Comparison of ENCODE assay signal across 25 cellular contexts in the genomic region with DNA sequence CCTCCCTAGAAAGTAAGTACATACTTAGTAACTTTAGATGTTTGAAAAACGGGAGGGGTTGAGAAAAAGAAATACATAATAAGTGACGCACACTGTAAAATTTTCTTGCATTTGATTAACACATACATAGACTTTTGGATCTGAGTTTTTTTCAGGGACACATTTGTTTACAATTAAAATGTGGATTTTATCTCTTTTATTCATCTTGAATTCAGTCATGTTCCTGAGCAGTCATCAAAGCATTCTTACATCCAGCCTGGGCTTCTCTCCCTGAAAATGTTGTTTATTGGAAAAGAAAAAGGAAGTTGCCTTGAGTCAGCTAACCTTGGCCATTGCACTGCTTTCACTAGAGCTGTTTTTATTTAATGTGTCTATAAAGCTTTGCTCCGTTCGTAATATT. TPM values are rescaled to one million over a fixed set of nuclear protein-coding genes. Genes with fewer than 3 reads are reported as not detected.
A peak's percentile ranks its signal among the peaks of the same experiment; 100 is the strongest.
DNase-seq lines count a peak whose midpoint lies in the region; FAIRE-seq and TF ChIP-seq lines count a peak whose summit lies in the region.
"Had no signal": no experiment of that assay in that cellular context is flagged by ENCODE, and none has a peak within 500 bp of the region (broad histone marks: within the 10 kb centered on the region; RNA-seq: fewer than 3 reads in every experiment).

No MANE protein-coding gene starts in this region.

- no peak overlapping the region for H3K27ac Mint-ChIP-seq in MCF 10A (ENCODE audit: low read depth, unreplicated experiment)
- H3K27ac Mint-ChIP-seq: activated naive CD8-positive, alpha-beta T cell treated with anti-CD3 and anti-CD28 coated beads, Interleukin-2, amount 10 ng/mL, durations not matched to agents 7 days and 5 days; activated T-helper 17 cell treated with anti-CD3 and anti-CD28 coated beads, Interleukin-2, amount 50 U/mL, for 72 hours; immature natural killer cell had no signal

- peaks cover 4% of the 10 kb centered on the region; the same call in 1 of the 2 replicates for H3F3A ChIP-seq in GM23248 (ENCODE audit: insufficient read depth)

- H3K79me2 ChIP-seq in GM23248 (ENCODE audit: insufficient read depth) (no peaks in the 10 kb centered on the region), endothelial cell of umbilical vein (ENCODE audit: control insufficient read depth, insufficient read depth, low read length) (no peaks in the 10 kb centered on the region)

- no peaks in the 10 kb centered on the region for H3K9me3 ChIP-seq in GM23248 (ENCODE audit: low read depth)
- H3K9me3 ChIP-seq in endothelial cell of umbilical vein (replicated peaks; ENCODE audit: control insufficient read depth, insufficient read depth, low read length), result no peaks in the 10 kb centered on the region
- H3K9me3 ChIP-seq: SJCRH30 had no signal

- H3K27ac ChIP-seq in GM23248 (peak overlapping the region; percentile 24), endothelial cell of umbilical vein (ENCODE audit: insufficient read depth, low read depth, low read length) (peak overlapping the region; percentile 34)
- H3K27ac ChIP-seq: BLaER1 treated with 17β-estradiol and CSF1 and Interleukin-3, amounts not matched to agents 10 nM and 100 nM; breast epithelium; heart right ventricle; KMS-11; PC-9; SJCRH30; upper lobe of right lung had no signal

- no peaks in the 10 kb centered on the region for H3K4me1 Mint-ChIP-seq in MCF 10A (ENCODE audit: insufficient read depth, unreplicated experiment)
- H3K4me1 Mint-ChIP-seq: activated naive CD8-positive, alpha-beta T cell treated with anti-CD3 and anti-CD28 coated beads, Interleukin-2, amount 10 ng/mL, durations not matched to agents 7 days and 5 days; activated T-helper 17 cell treated with anti-CD3 and anti-CD28 coated beads, Interleukin-2, amount 50 U/mL, for 72 hours; immature natural killer cell had no signal

- no peak for TF ChIP-seq CTCF in endothelial cell of umbilical vein (IDR thresholded peaks at IDR 0.05; ENCODE audit: extremely low read depth in 1 of 2, insufficient read depth in 1 of 2, low read depth in 1 of 2, low read length in 2 of 2)
- no peak for TF ChIP-seq CTCF in MCF 10A (IDR thresholded peaks at IDR 0.05; ENCODE audit: unreplicated experiment)

- H4K20me1 ChIP-seq in GM23248 (ENCODE audit: insufficient read depth) (no peaks in the 10 kb centered on the region), endothelial cell of umbilical vein (replicated peaks; ENCODE audit: control insufficient read depth, extremely low read depth, insufficient read depth, low read length) (no peaks in the 10 kb centered on the region)
- H4K20me1 ChIP-seq: BLaER1 treated with 17β-estradiol and CSF1 and Interleukin-3, amounts not matched to agents 10 nM and 100 nM had no signal

- H3K27me3 Mint-ChIP-seq in MCF 10A (ENCODE audit: insufficient read depth, unreplicated experiment), result no peaks in the 10 kb centered on the region

- H3K36me3 Mint-ChIP-seq in MCF 10A (ENCODE audit: insufficient read depth, unreplicated experiment), result no peaks in the 10 kb centered on the region
- H3K36me3 Mint-ChIP-seq: activated naive CD8-positive, alpha-beta T cell treated with anti-CD3 and anti-CD28 coated beads, Interleukin-2, amount 10 ng/mL, durations not matched to agents 7 days and 5 days had no signal

- H3K36me3 ChIP-seq in GM23248 (ENCODE audit: low read depth) (no peaks in the 10 kb centered on the region), endothelial cell of umbilical vein (ENCODE audit: control insufficient read depth in 2 of 2, extremely low read depth in 1 of 2, insufficient read depth in 2 of 2, low read length in 2 of 2) (no peaks in the 10 kb centered on the region)
- H3K36me3 ChIP-seq: BLaER1 treated with 17β-estradiol and CSF1 and Interleukin-3, amounts not matched to agents 10 nM and 100 nM; breast epithelium; heart right ventricle; SJCRH30; upper lobe of right lung had no signal

- H2AFZ ChIP-seq in GM23248 (no peak overlapping the region), endothelial cell of umbilical vein (ENCODE audit: low read depth, low read length) (peak overlapping the region; percentile 59)
- H2AFZ ChIP-seq: PC-9 had no signal

- H3K4me2 ChIP-seq in GM23248 (ENCODE audit: unreplicated experiment), result peak overlapping the region; percentile 60
- H3K4me2 ChIP-seq in endothelial cell of umbilical vein (ENCODE audit: insufficient read depth, low read length), result peak overlapping the region; percentile 54
- H3K4me2 ChIP-seq: BLaER1 treated with 17β-estradiol and CSF1 and Interleukin-3, amounts not matched to agents 10 nM and 100 nM; KMS-11; PC-9 had no signal

- H3K9ac ChIP-seq in GM23248, result no peak overlapping the region
- H3K9ac ChIP-seq in endothelial cell of umbilical vein (replicated peaks; ENCODE audit: extremely low read depth, insufficient read depth, low read length), result peak overlapping the region; percentile 12
- H3K9ac ChIP-seq: BLaER1 treated with 17β-estradiol and CSF1 and Interleukin-3, amounts not matched to agents 10 nM and 100 nM; KMS-11 had no signal

- H3K4me3 ChIP-seq in GM23248 (0 out of 2 replicates have a peak overlapping the region, but pooled peaks have one; percentile 7), endothelial cell of umbilical vein (replicated peaks in 1 of 3; ENCODE audit: insufficient read depth in 1 of 3, low read depth in 1 of 3, low read length in 3 of 3) (no peak overlapping the region)
- H3K4me3 ChIP-seq: BLaER1 treated with 17β-estradiol and CSF1 and Interleukin-3, amounts not matched to agents 10 nM and 100 nM; breast epithelium; GM12878; heart right ventricle; PC-9; SJCRH30; upper lobe of right lung had no signal

- peaks cover 11% of the 10 kb centered on the region for H3K4me1 ChIP-seq in GM23248 (ENCODE audit: insufficient read depth)
- peaks cover 9% of the 10 kb centered on the region for H3K4me1 ChIP-seq in endothelial cell of umbilical vein (ENCODE audit: control insufficient read depth, extremely low read depth, insufficient read depth, low read length)
- H3K4me1 ChIP-seq: breast epithelium, heart right ventricle, SJCRH30, upper lobe of right lung had no signal

- POLR2A ChIA-PET in endothelial cell of umbilical vein (lab: Charles Lee) (interaction anchor here (0.7 kb wide), 1 partner anchor 9 kb away, joined by 4 read pairs; a partner anchor contains a TSS), MCF 10A (lab: Yijun Ruan, JAX) (interaction anchor here (1.2 kb wide), 1 partner anchor 9 kb away, joined by 5 read pairs; no protein-coding TSS in a partner anchor)

- H3K9me1 ChIP-seq in endothelial cell of umbilical vein (replicated peaks; ENCODE audit: control insufficient read depth, extremely low read depth, insufficient read depth, low read length), result no peaks in the 10 kb centered on the region

- peak; percentile 81 for DNase-seq in GM23248
- peak; percentile 25 for DNase-seq in OCI-M1 (lab: John Stamatoyannopoulos, UW)
- DNase-seq in endothelial cell of umbilical vein (ENCODE audit: low read depth, low spot score), result peak; percentile 89
- DNase-seq in pulmonary artery endothelial cell (ENCODE audit: low read depth, low spot score), result peak; percentile 44
- DNase-seq in HuH-7 (ENCODE audit: low spot score), result no peak
- DNase-seq in NCI-H774 (lab: John Stamatoyannopoulos, UW), result no peak
- DNase-seq in COR-L47 (lab: John Stamatoyannopoulos, UW), result no peak
- DNase-seq in MCF 10A (ENCODE audit: unreplicated experiment), result no peak
- DNase-seq: activated naive CD8-positive, alpha-beta T cell treated with anti-CD3 and anti-CD28 coated beads, Interleukin-2, amount 10 ng/mL, durations not matched to agents 7 days and 5 days; cortex of kidney; heart right ventricle; immature natural killer cell; NCI-H146; NCI-H2171 treated with DMSO at 0.1 percent for 48 hours; NCI-H82; PC-9; SJCRH30; stimulated activated CD4-positive, alpha-beta T cell treated with anti-CD3 and anti-CD28 coated beads, Interleukin-4, amount 100 ng/mL, for 4 hours; T-helper 2 cell; upper lobe of right lung had no signal

- H3K27me3 ChIP-seq in GM23248 (replicated peaks; ENCODE audit: insufficient read depth) (no peaks in the 10 kb centered on the region), endothelial cell of umbilical vein (ENCODE audit: control insufficient read depth in 2 of 2, insufficient read depth in 2 of 2, low read length in 2 of 2) (no peaks in the 10 kb centered on the region)
- H3K27me3 ChIP-seq: BLaER1 treated with 17β-estradiol and CSF1 and Interleukin-3, amounts not matched to agents 10 nM and 100 nM; breast epithelium; heart right ventricle; SJCRH30; upper lobe of right lung had no signal

- H3K9me2 ChIP-seq in GM23248 (ENCODE audit: insufficient read depth), result no peaks in the 10 kb centered on the region

- CTCF ChIA-PET in endothelial cell of umbilical vein (lab: Charles Lee), result interaction anchor here (0.9 to 4.4 kb wide), 3 partner anchors 8 to 18 kb away, joined by 3 to 37 read pairs (median 10); a partner anchor contains a TSS
- CTCF ChIA-PET in MCF 10A (lab: Yijun Ruan, JAX), result no interaction called here

- dilution Hi-C loops in endothelial cell of umbilical vein (cut with MboI; ENCODE audit: extremely low pct_ligation_motif_present, low sequenced_read_pairs), result no loop called here

- 0 to 4% methylated on average over 4 of the region's 4 CpGs for WGBS in GM23248 (ENCODE audit: low coverage in 1 of 2, low lambda C conversion rate in 2 of 2, missing lambda C conversion rate in 2 of 2), 2 experiments

- no peak overlapping the region for H3K4me3 Mint-ChIP-seq in MCF 10A (ENCODE audit: unreplicated experiment)
- H3K4me3 Mint-ChIP-seq: activated naive CD8-positive, alpha-beta T cell treated with anti-CD3 and anti-CD28 coated beads, Interleukin-2, amount 10 ng/mL, durations not matched to agents 7 days and 5 days; activated T-helper 17 cell treated with anti-CD3 and anti-CD28 coated beads, Interleukin-2, amount 50 U/mL, for 72 hours; immature natural killer cell had no signal

- H3K9me3 Mint-ChIP-seq in MCF 10A (ENCODE audit: unreplicated experiment), result peaks cover 7% of the 10 kb centered on the region
- H3K9me3 Mint-ChIP-seq: immature natural killer cell had no signal

- no TSS peak for BruUV-seq in endothelial cell of umbilical vein (replicated peaks; lab: Mats Ljungman, UMichigan)
- BruUV-seq in MCF 10A (replicated peaks; lab: Mats Ljungman, UMichigan), result no TSS peak

- intact Hi-C loops in endothelial cell of umbilical vein (cut with micrococcal nuclease), result loop anchor here (1.0 kb wide), 1 partner anchor 8 kb away; a partner anchor contains a TSS
- intact Hi-C loops in MCF 10A (cut with micrococcal nuclease), result no loop called here

- in situ Hi-C loops in GM23248 (cut with MboI), result no loop called here

- FAIRE-seq in endothelial cell of umbilical vein (lab: Jason Lieb, UNC), result peak; percentile 96
- FAIRE-seq: GM12878 had no signal

- TF ChIP-seq POLR2A in endothelial cell of umbilical vein (IDR thresholded peaks at IDR 0.05; ENCODE audit: low read depth, low read length), result no peak

RNA-seq across cellular contexts. Expression of a gene that starts 8.7 kb away (rescaled TPM):
- 16.2 and 29.3 TPM in 2 replicates for total RNA-seq in GM23248 (2014; rRNA removed; shearing (Covaris generic))
- polyA plus RNA-seq in GM23248 (2016; fragmentation: Nextera tagmentation; extraction: Ambion mirVana), result 21.9 and 29.0 TPM in 2 replicates
- total RNA-seq in endothelial cell of umbilical vein, result 12.6 and 15.3 TPM in 2 replicates
- polyA plus RNA-seq in endothelial cell of umbilical vein, result 6.4 and 10.2 TPM in 2 replicates
- 7.1 and 9.1 TPM in 2 replicates for polyA plus RNA-seq in endothelial cell of umbilical vein (2011; cell fraction: cytosol; rRNA removed)
- 4.7 and 5.0 TPM in 2 replicates for polyA plus RNA-seq in endothelial cell of umbilical vein (2011; cell fraction: nucleus; rRNA removed)
- polyA plus RNA-seq in endothelial cell of umbilical vein (2012), result 18.3 and 25.7 TPM in 2 replicates
- 4.9 and 11.7 TPM in 2 replicates for polyA minus RNA-seq in endothelial cell of umbilical vein
- polyA minus RNA-seq in endothelial cell of umbilical vein (2011; cell fraction: cytosol; rRNA and poly(A)+ RNA removed), result 3.9 TPM
- 3.3 and 3.5 TPM in 2 replicates for polyA minus RNA-seq in endothelial cell of umbilical vein (2011; cell fraction: nucleus; rRNA and poly(A)+ RNA removed)
- 26.2 and 32.9 TPM in 2 replicates for total RNA-seq in pulmonary artery endothelial cell
- total RNA-seq in MCF 10A (2022), result 22.9 and 34.8 TPM in 2 replicates

Comparison
In these comparisons a context has a peak if more than half of its experiments do, and no peak if none do; other contexts are left out.
1. DNase-seq: peak in GM23248 (single experiment), OCI-M1 (single experiment), endothelial cell of umbilical vein (single experiment) and pulmonary artery endothelial cell (single experiment); none in HuH-7 (single experiment), NCI-H774 (single experiment), COR-L47 (single experiment) and MCF 10A (single experiment).